In the genomic region with DNA sequence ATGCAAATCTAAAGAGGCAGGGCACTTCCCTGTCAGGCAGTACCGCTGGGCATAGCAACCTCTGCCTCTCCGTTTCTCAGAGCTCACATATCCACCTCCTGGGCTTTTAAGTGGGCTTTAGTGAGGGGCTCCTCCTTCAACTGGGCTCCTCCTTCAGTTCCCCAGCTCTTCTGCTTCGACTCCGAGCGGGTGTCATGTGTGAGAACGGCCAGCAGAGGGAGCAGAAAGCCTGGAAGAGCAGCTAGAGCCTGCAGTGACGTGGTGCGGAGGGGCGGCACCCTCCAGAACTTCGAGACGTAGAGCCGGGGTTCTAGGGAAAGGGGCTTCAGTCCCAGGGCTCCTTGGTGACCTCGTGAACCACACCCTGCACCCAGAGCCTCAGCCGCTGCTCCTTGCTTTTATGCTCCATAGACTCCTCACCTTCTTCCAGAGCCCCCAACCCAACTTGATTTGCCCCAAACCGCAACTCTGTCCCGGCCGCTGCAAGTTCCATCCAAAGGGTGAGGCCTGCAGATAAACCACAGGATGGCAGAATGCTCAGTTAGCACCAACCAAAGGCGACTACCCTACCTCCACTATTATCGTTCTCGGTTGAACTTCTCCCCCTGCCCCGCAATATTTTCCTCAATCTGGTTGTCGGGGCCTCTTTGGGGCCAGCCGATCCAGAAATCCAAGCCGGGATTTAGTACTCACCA, we compare ENCODE assay signal across 8 cellular contexts. TPM values are rescaled to one million over a fixed set of nuclear protein-coding genes. Genes with fewer than 3 reads are reported as not detected.
A peak's percentile ranks its signal among the peaks of the same experiment; 100 is the strongest.
DNase-seq lines count a peak whose midpoint lies in the region; ATAC-seq and TF ChIP-seq lines count a peak whose summit lies in the region.

No MANE protein-coding gene starts in this region.

- no peaks in the 10 kb centered on the region for H3K27me3 ChIP-seq in OCI-LY1 (ENCODE audit: insufficient read depth, low read length)

- no peak for TF ChIP-seq POLR2A in erythroblast (IDR thresholded peaks at IDR 0.05; ENCODE audit: low read length)

- peak; percentile 96 for DNase-seq in DMS 273 (lab: John Stamatoyannopoulos, UW; ENCODE audit: unreplicated experiment)
- peak; percentile 84 for DNase-seq in HuH-7 (ENCODE audit: low spot score)
- DNase-seq in activated T-cell treated with anti-CD3 and anti-CD28 coated beads for 24 hours (ENCODE audit: low read depth) = peak; percentile 93
- peak; percentile 92 to 96 for DNase-seq in erythroblast (lab: John Stamatoyannopoulos, UW)
- peak; percentile 94 for DNase-seq in mucosa of gallbladder (ENCODE audit: low spot score)
- peak; percentile 90 for DNase-seq in stimulated activated CD8-positive, alpha-beta memory T cell treated with anti-CD3 and anti-CD28 coated beads, Interleukin-4, amount 100 ng/mL, for 24 hours (ENCODE audit: low read depth)

- H3K4me2 ChIP-seq in OCI-LY1 (ENCODE audit: low read length) = peak overlapping the region; percentile 92

- H3K36me3 ChIP-seq in OCI-LY1 (ENCODE audit: insufficient read depth, low read length) = no peaks in the 10 kb centered on the region

- peak; percentile 60 for ATAC-seq in GM21515 (IDR thresholded peaks at IDR 0.05; ENCODE audit: unreplicated experiment)

- no peaks in the 10 kb centered on the region for H3K9me2 ChIP-seq in OCI-LY1 (ENCODE audit: low read depth, low read length)

- TF ChIP-seq CTCF in OCI-LY1 (IDR thresholded peaks at IDR 0.05; ENCODE audit: low read length) = peak; percentile 97

- H3K27ac ChIP-seq in OCI-LY1 (ENCODE audit: low read depth, low read length, poor library complexity, severe bottlenecking) = peak overlapping the region; percentile 65

- peak overlapping the region; percentile 21; the same call in 1 of the 2 replicates for H2AFZ ChIP-seq in OCI-LY1 (ENCODE audit: low read length)

- peak overlapping the region; percentile 64 for H3K9ac ChIP-seq in OCI-LY1 (ENCODE audit: low read length)

- peaks cover 36% of the 10 kb centered on the region for H3K4me1 ChIP-seq in OCI-LY1 (ENCODE audit: insufficient read depth, low read length, severe bottlenecking)

- H3K79me2 ChIP-seq in OCI-LY1 (ENCODE audit: insufficient read depth, low read length) = no peaks in the 10 kb centered on the region

- H3K9me3 ChIP-seq in OCI-LY1 (ENCODE audit: low read length) = no peaks in the 10 kb centered on the region

- H3F3A ChIP-seq in OCI-LY1 (ENCODE audit: insufficient read depth, low read length) = no peaks in the 10 kb centered on the region

- H3K4me3 ChIP-seq in OCI-LY1 (ENCODE audit: low read depth, low read length, poor library complexity, severe bottlenecking) = peak overlapping the region; percentile 67

- no peaks in the 10 kb centered on the region for H4K20me1 ChIP-seq in OCI-LY1 (ENCODE audit: insufficient read depth, low read length)

RNA-seq across cellular contexts. Expression of a gene that starts 0.4 kb away (rescaled TPM):
- 6.2 TPM for total RNA-seq in mucosa of gallbladder

RNA-seq across cellular contexts. Expression of a gene that starts 4.1 kb away (rescaled TPM):
- 0.58 TPM for total RNA-seq in mucosa of gallbladder

RNA-seq across cellular contexts. Expression of a gene that starts 20.5 kb away (rescaled TPM):
- 20.4 TPM for total RNA-seq in mucosa of gallbladder

RNA-seq across cellular contexts. Expression of a gene that starts 24.6 kb away (rescaled TPM):
- not detected for total RNA-seq in mucosa of gallbladder

RNA-seq across cellular contexts. Expression of a gene that starts 28.4 kb away (rescaled TPM):
- total RNA-seq in mucosa of gallbladder = 73.5 TPM

Comparison
In these comparisons a context has a peak if more than half of its experiments do, and no peak if none do; other contexts are left out.
1. Peak in every context shown above with its lines: DNase-seq, ATAC-seq, H3K4me3 ChIP-seq and H3K27ac ChIP-seq.